ENCODE assay signal across 8 cellular contexts in genomic region chr4:174523003-174523693, GRCh38. TPM values are rescaled to one million over a fixed set of nuclear protein-coding genes. Genes with fewer than 3 reads are reported as not detected.
DNase-seq lines count a peak whose midpoint lies in the region; ATAC-seq lines count a peak whose summit lies in the region.

No MANE protein-coding gene starts in this region.

- H3K36me3 Mint-ChIP-seq in activated naive CD8-positive, alpha-beta T cell treated with anti-CD3 and anti-CD28 coated beads for 36 hours, result peaks cover 2% of the 10 kb centered on the region
- no peaks in the 10 kb centered on the region for H3K36me3 Mint-ChIP-seq in stimulated activated memory B cell treated with anti-CD40 and anti-IgM and Interleukin-4, amounts not matched to agents 10 μg/mL and 1 μg/mL and 100 μg/mL, for 72 hours

- peaks cover 23% of the 10 kb centered on the region for H3K27me3 ChIP-seq in iPS-15b (ENCODE audit: control insufficient read depth, insufficient read depth, low read length)

- H3K9ac ChIP-seq in iPS-15b (ENCODE audit: low read depth, low read length), result peak overlapping the region; percentile 0

- no peak for ATAC-seq in stimulated activated memory B cell treated with anti-CD40 and anti-IgM and Interleukin-4, amounts not matched to agents 10 μg/mL and 1 μg/mL and 100 μg/mL, for 72 hours
- no peak for ATAC-seq in GM21528 (IDR thresholded peaks at IDR 0.05; ENCODE audit: low FRiP score, unreplicated experiment)

- peaks cover 28% of the 10 kb centered on the region for H3K27me3 Mint-ChIP-seq in activated naive CD8-positive, alpha-beta T cell treated with anti-CD3 and anti-CD28 coated beads for 36 hours
- H3K27me3 Mint-ChIP-seq in stimulated activated memory B cell treated with anti-CD40 and anti-IgM and Interleukin-4, amounts not matched to agents 10 μg/mL and 1 μg/mL and 100 μg/mL, for 72 hours, result peaks cover 57% of the 10 kb centered on the region

- no peaks in the 10 kb centered on the region for H3K9me3 Mint-ChIP-seq in activated naive CD8-positive, alpha-beta T cell treated with anti-CD3 and anti-CD28 coated beads for 36 hours
- H3K9me3 Mint-ChIP-seq in stimulated activated memory B cell treated with anti-CD40 and anti-IgM and Interleukin-4, amounts not matched to agents 10 μg/mL and 1 μg/mL and 100 μg/mL, for 72 hours, result no peaks in the 10 kb centered on the region

- H3K27ac Mint-ChIP-seq in activated naive CD8-positive, alpha-beta T cell treated with anti-CD3 and anti-CD28 coated beads for 36 hours, result peak overlapping the region; percentile 65
- H3K27ac Mint-ChIP-seq in stimulated activated memory B cell treated with anti-CD40 and anti-IgM and Interleukin-4, amounts not matched to agents 10 μg/mL and 1 μg/mL and 100 μg/mL, for 72 hours, result no peak overlapping the region

- peak overlapping the region; percentile 82 for H3K4me3 ChIP-seq in iPS-15b (ENCODE audit: low read depth, low read length)

- peaks cover 18% of the 10 kb centered on the region for H3K4me1 Mint-ChIP-seq in activated naive CD8-positive, alpha-beta T cell treated with anti-CD3 and anti-CD28 coated beads for 36 hours
- H3K4me1 Mint-ChIP-seq in stimulated activated memory B cell treated with anti-CD40 and anti-IgM and Interleukin-4, amounts not matched to agents 10 μg/mL and 1 μg/mL and 100 μg/mL, for 72 hours, result peaks cover 14% of the 10 kb centered on the region

- H3K4me1 ChIP-seq in iPS-15b (ENCODE audit: control insufficient read depth, insufficient read depth, low read length), result peaks cover 3% of the 10 kb centered on the region

- DNase-seq in HT-29 (ENCODE audit: low spot score) (peak; percentile 34), cortex of kidney (lab: John Stamatoyannopoulos, UW) (no peak), SW 1271 (lab: John Stamatoyannopoulos, UW) (no peak)
- no peak for DNase-seq in activated naive CD8-positive, alpha-beta T cell treated with anti-CD3 and anti-CD28 coated beads for 36 hours
- DNase-seq in stimulated activated CD4-positive, alpha-beta T cell treated with anti-CD3 and anti-CD28 coated beads, Interleukin-4, amount 100 ng/mL, for 1 hour, result no peak

- H3K36me3 ChIP-seq in iPS-15b (ENCODE audit: control insufficient read depth, insufficient read depth, low read length), result no peaks in the 10 kb centered on the region

- H3K9me3 ChIP-seq in iPS-15b (ENCODE audit: control insufficient read depth, insufficient read depth, low read length), result no peaks in the 10 kb centered on the region

- H3K4me3 Mint-ChIP-seq in activated naive CD8-positive, alpha-beta T cell treated with anti-CD3 and anti-CD28 coated beads for 36 hours, result peak overlapping the region; percentile 86
- peak overlapping the region; percentile 78 for H3K4me3 Mint-ChIP-seq in stimulated activated memory B cell treated with anti-CD40 and anti-IgM and Interleukin-4, amounts not matched to agents 10 μg/mL and 1 μg/mL and 100 μg/mL, for 72 hours

RNA-seq across cellular contexts. Expression of gene HPGD, which starts 0.9 kb away (rescaled TPM):
- total RNA-seq in HT-29 (2014; rRNA removed; shearing (Covaris generic)), result 18.6 and 33.7 TPM in 2 replicates
- 1 to 10 TPM; 6.0 to 6.2 TPM for total RNA-seq in activated naive CD8-positive, alpha-beta T cell treated with anti-CD3 and anti-CD28 coated beads for 36 hours
